ENCODE assay signal across 8 cellular contexts in genomic region chr19:3627351-3627723, GRCh38. TPM values are rescaled to one million over a fixed set of nuclear protein-coding genes. Genes with fewer than 3 reads are reported as not detected.
DNase-seq lines count a peak whose midpoint lies in the region; ATAC-seq, FAIRE-seq and TF ChIP-seq lines count a peak whose summit lies in the region.

No MANE protein-coding gene starts in this region.

- H3K4me3 ChIP-seq in A549 (0 out of 3 replicates have a peak overlapping the region, but pooled peaks have one; percentile 19), IMR-90 (ENCODE audit: insufficient read depth, low read depth, low read length) (peak overlapping the region; percentile 19; the same call in 1 of the 2 replicates), brain microvascular endothelial cell (ENCODE audit: low read depth, low read length) (peak overlapping the region; percentile 15)

- H3K4ac ChIP-seq in IMR-90 (ENCODE audit: low read depth, low read length): peak overlapping the region; percentile 22; the same call in 1 of the 2 replicates

- H3K56ac ChIP-seq in IMR-90 (ENCODE audit: extremely low read depth, insufficient read depth, low read length): no peak overlapping the region

- H3K36me3 Mint-ChIP-seq in natural killer cell: no peaks in the 10 kb centered on the region

- H3K9me1 ChIP-seq in IMR-90 (ENCODE audit: insufficient read depth, low read length): peaks cover 3% of the 10 kb centered on the region; the same call in 1 of the 2 replicates

- H3K9me3 ChIP-seq in A549 (no peaks in the 10 kb centered on the region), IMR-90 (ENCODE audit: control insufficient read depth, insufficient read depth, low read length) (no peaks in the 10 kb centered on the region)

- ATAC-seq in A549 (no peak), IMR-90 (ENCODE audit: low read depth) (no peak), natural killer cell (no peak), GM18873 (IDR thresholded peaks at IDR 0.05; ENCODE audit: low FRiP score, unreplicated experiment) (no peak), left lobe of liver (no peak)

- H2BK15ac ChIP-seq in IMR-90 (ENCODE audit: low read depth, low read length): no peak overlapping the region

- peak overlapping the region; percentile 35; the same call in 1 of the 2 replicates for H2AK5ac ChIP-seq in IMR-90 (ENCODE audit: low read depth, low read length)

- H3K4me1 Mint-ChIP-seq in natural killer cell: peaks cover 17 to 29% of the 10 kb centered on the region in 2 donors

- no peak overlapping the region for H3K9ac ChIP-seq in IMR-90 (ENCODE audit: low read depth, low read length)

- no peaks in the 10 kb centered on the region for H3K27me3 ChIP-seq in IMR-90 (ENCODE audit: control insufficient read depth, insufficient read depth, low read length)
- no peaks in the 10 kb centered on the region for H3K27me3 ChIP-seq in brain microvascular endothelial cell (replicated peaks)

- TF ChIP-seq POLR2A in A549 (IDR thresholded peaks at IDR 0.05; ENCODE audit: low read length) (no peak), IMR-90 (IDR thresholded peaks at IDR 0.05; ENCODE audit: low read depth, low read length) (no peak)

- H3K27ac Mint-ChIP-seq in natural killer cell: peak overlapping the region; percentile 96 to 99

- H3K4me2 ChIP-seq in A549 (peak overlapping the region; percentile 97), IMR-90 (ENCODE audit: low read depth, low read length) (peak overlapping the region; percentile 84)

- POLR2A ChIA-PET in A549 (lab: Yijun Ruan, JAX): no interaction called here
- POLR2A ChIA-PET in IMR-90 (lab: Charles Lee; ENCODE audit: unreplicated experiment): no interaction called here

- no peak for FAIRE-seq in A549 (lab: Jason Lieb, UNC)

- H3K4me3 Mint-ChIP-seq in natural killer cell: no peak overlapping the region

- no peak for TF ChIP-seq RAD21 in A549 (conservative IDR thresholded peaks at IDR 0.05 in 1 of 2, IDR thresholded peaks at IDR 0.05 in 1 of 2)
- no peak for TF ChIP-seq RAD21 in IMR-90 (IDR thresholded peaks at IDR 0.05; ENCODE audit: low read length)

- no peaks in the 10 kb centered on the region for H3K9me3 Mint-ChIP-seq in natural killer cell

- peaks cover 21% of the 10 kb centered on the region for H3K36me3 ChIP-seq in IMR-90 (ENCODE audit: control insufficient read depth, insufficient read depth, low read length)
- peaks cover 11% of the 10 kb centered on the region for H3K36me3 ChIP-seq in brain microvascular endothelial cell (replicated peaks)

- H2BK120ac ChIP-seq in IMR-90 (ENCODE audit: low read depth, low read length): no peak overlapping the region

- no peaks in the 10 kb centered on the region for H3K27me3 Mint-ChIP-seq in natural killer cell (ENCODE audit: low read depth in 2 of 2)

- no peak for TF ChIP-seq EP300 in A549 (IDR thresholded peaks at IDR 0.05)

- peaks cover 19% of the 10 kb centered on the region for H4K20me1 ChIP-seq in IMR-90 (ENCODE audit: insufficient read depth, low read length)

- no peak overlapping the region for H3K14ac ChIP-seq in IMR-90 (replicated peaks; ENCODE audit: low read depth, low read length)

- H3K23ac ChIP-seq in IMR-90 (ENCODE audit: low read depth, low read length): no peak overlapping the region

- peak overlapping the region; percentile 30; the same call in 1 of the 2 replicates for H4K5ac ChIP-seq in IMR-90 (ENCODE audit: low read depth, low read length)

- intact Hi-C loops in IMR-90 (cut with micrococcal nuclease): loop anchor here (5.0 kb wide), 1 partner anchor 120 kb away; the partner anchor contains the start of gene FZR1
- intact Hi-C loops in natural killer cell (cut with micrococcal nuclease): loop anchor here (2.0 kb wide), 1 partner anchor 55 kb away; the partner anchor contains the start of gene HMG20B

- H3K79me1 ChIP-seq in IMR-90 (ENCODE audit: low read depth in 1 of 2, low read length in 2 of 2): peaks cover 11 to 34% of the 10 kb centered on the region in 2 experiments; a peak in 3 of 4 replicates

- H2BK20ac ChIP-seq in IMR-90 (ENCODE audit: low read depth, low read length): no peak overlapping the region

- BruUV-seq in IMR-90 (replicated peaks; lab: Mats Ljungman, UMichigan): no TSS peak

- H3K27ac ChIP-seq in A549 (peak overlapping the region; percentile 36 to 65; a peak in 3 of 6 replicates), IMR-90 (ENCODE audit: insufficient read depth, low read length) (no peak overlapping the region), brain microvascular endothelial cell (no peak overlapping the region)

- peaks cover 10% of the 10 kb centered on the region; the same call in 2 of the 3 replicates for H3K4me1 ChIP-seq in A549
- peaks cover 6% of the 10 kb centered on the region; the same call in 1 of the 2 replicates for H3K4me1 ChIP-seq in IMR-90 (ENCODE audit: control insufficient read depth, insufficient read depth, low read length)

- H2AK9ac ChIP-seq in IMR-90 (replicated peaks; ENCODE audit: low read depth, low read length, poor library complexity): peak overlapping the region; percentile 100

- TF ChIP-seq CTCF in A549 (IDR thresholded peaks at IDR 0.05): no peak
- no peak for TF ChIP-seq CTCF in IMR-90 (conservative IDR thresholded peaks at IDR 0.05; ENCODE audit: low read depth, low read length)
- no peak for TF ChIP-seq CTCF in brain microvascular endothelial cell (IDR thresholded peaks at IDR 0.05; ENCODE audit: low read depth, low read length, missing control alignments)
- TF ChIP-seq CTCF in natural killer cell (IDR thresholded peaks at IDR 0.05): no peak

- WGBS in A549 (ENCODE audit: missing lambda C conversion rate): 65% methylated on average over 7 of the region's 7 CpGs
- WGBS in IMR-90 (ENCODE audit: extremely low coverage in 2 of 2, insufficient read length in 1 of 2), 2 experiments: no CpG with 5 or more reads among the region's 7 CpGs

- dilution Hi-C loops in IMR-90 (cut with HindIII; ENCODE audit: low sequenced_read_pairs, unreplicated experiment): no loop called here

- H3K18ac ChIP-seq in IMR-90 (ENCODE audit: low read depth, low read length): no peak overlapping the region

- in situ Hi-C loops in IMR-90 (cut with MboI; ENCODE audit: low sequenced_read_pairs): no loop called here
- in situ Hi-C loops in brain microvascular endothelial cell (cut with HindIII; ENCODE audit: low pct_ligation_motif_present, low sequenced_read_pairs): no loop called here

- H2AFZ ChIP-seq in IMR-90 (replicated peaks; ENCODE audit: low read length, poor library complexity): peak overlapping the region; percentile 99

- CTCF ChIA-PET in A549 (lab: Yijun Ruan, JAX): interaction anchor here (0.7 to 3.4 kb wide), 4 partner anchors 9 to 316 kb away, joined by 3 to 8 read pairs (median 4); no protein-coding TSS in a partner anchor
- CTCF ChIA-PET in IMR-90 (lab: Yijun Ruan, JAX): no interaction called here

- H4K8ac ChIP-seq in IMR-90 (ENCODE audit: low read depth in 2 of 2, low read length in 2 of 2): peak overlapping the region; percentile 63 to 79

- no peak overlapping the region for H2BK5ac ChIP-seq in IMR-90 (ENCODE audit: low read depth, low read length, poor library complexity, severe bottlenecking)

- no peak overlapping the region for H4K91ac ChIP-seq in IMR-90 (ENCODE audit: insufficient read depth, low read depth, low read length)

- DNase-seq in A549 (ENCODE audit: low read depth in 1 of 2, low spot score in 1 of 2) (no peak), IMR-90 (no peak), brain microvascular endothelial cell (no peak), natural killer cell (no peak), medulla oblongata (ENCODE audit: extremely low spot score) (no peak), T1000 (lab: John Stamatoyannopoulos, UW) (no peak), left lobe of liver (ENCODE audit: low spot score) (no peak)

RNA-seq across cellular contexts. Expression of gene CACTIN, which starts 0.7 kb away (rescaled TPM):
- polyA plus RNA-seq in A549 (2011; rRNA removed) (6.4 and 8.3 TPM in 2 replicates), A549 (2017; fragmentation: RNase III; extraction: RNeasy Plus Mini Kit Qiagen cat#74134 plus additional on column Dnase treatment) (14.6 to 15.3 TPM (median 14.9 TPM) in 3 replicates), IMR-90 (2012; rRNA removed) (19.5 and 25.1 TPM in 2 replicates)
- 21.6 and 28.8 TPM in 2 replicates for polyA plus RNA-seq in A549 (2012; cell fraction: cytosol; rRNA removed)
- 44.9 and 67.0 TPM in 2 replicates for polyA plus RNA-seq in A549 (2012; cell fraction: nucleus; rRNA removed)
- polyA minus RNA-seq in A549 (2011; rRNA and poly(A)+ RNA removed): 5.4 and 8.2 TPM in 2 replicates
- total RNA-seq in IMR-90 (2012; rRNA removed) (10.8 and 12.8 TPM in 2 replicates), natural killer cell (10 to 100 TPM; 33.6 to 42.2 (median 40.8) TPM), left lobe of liver (12.5 TPM)
- 16.4 and 29.5 TPM in 2 replicates for polyA plus RNA-seq in IMR-90 (2012; cell fraction: cytosol; rRNA removed)
- polyA plus RNA-seq in IMR-90 (2012; cell fraction: nucleus; rRNA removed; ENCODE audit: low replicate concordance): 48.6 and 103 TPM in 2 replicates

RNA-seq across cellular contexts. Expression of gene TBXA2R, which starts 20.7 kb away (rescaled TPM):
- polyA plus RNA-seq in A549 (2011; rRNA removed) (0.13 and 0.26 TPM in 2 replicates), A549 (2017; fragmentation: RNase III; extraction: RNeasy Plus Mini Kit Qiagen cat#74134 plus additional on column Dnase treatment) (0.49 to 0.62 TPM (median 0.49 TPM) in 3 replicates), IMR-90 (2012; rRNA removed) (2.3 and 3.6 TPM in 2 replicates)
- 0.59 and 1.00 TPM in 2 replicates for polyA plus RNA-seq in A549 (2012; cell fraction: cytosol; rRNA removed)
- 0.91 and 1.0 TPM in 2 replicates for polyA plus RNA-seq in A549 (2012; cell fraction: nucleus; rRNA removed)
- 0.10 and 0.12 TPM in 2 replicates for polyA minus RNA-seq in A549 (2011; rRNA and poly(A)+ RNA removed)
- total RNA-seq in IMR-90 (2012; rRNA removed) (0.28 and 0.36 TPM in 2 replicates), natural killer cell (1 to 10 TPM; 1.4 to 2.1 (median 2.1) TPM), left lobe of liver (4.4 TPM)
- 2.4 and 4.4 TPM in 2 replicates for polyA plus RNA-seq in IMR-90 (2012; cell fraction: cytosol; rRNA removed)
- 1.2 and 4.5 TPM in 2 replicates for polyA plus RNA-seq in IMR-90 (2012; cell fraction: nucleus; rRNA removed; ENCODE audit: low replicate concordance)

RNA-seq across cellular contexts. Expression of gene GIPC3, which starts 42.1 kb away (rescaled TPM):
- polyA plus RNA-seq in A549 (2011; rRNA removed): 0.05 and 0.20 TPM in 2 replicates
- 0.08 and 0.14 TPM in 2 replicates for polyA plus RNA-seq in A549 (2012; cell fraction: cytosol; rRNA removed)
- polyA plus RNA-seq in A549 (2012; cell fraction: nucleus; rRNA removed): 0.15 and 0.16 TPM in 2 replicates
- polyA plus RNA-seq in A549 (2017; fragmentation: RNase III; extraction: RNeasy Plus Mini Kit Qiagen cat#74134 plus additional on column Dnase treatment): 0.07 to 0.15 TPM (median 0.12 TPM) in 3 replicates
- polyA minus RNA-seq in A549 (2011; rRNA and poly(A)+ RNA removed): 0.15 and 0.41 TPM in 2 replicates
- total RNA-seq in IMR-90 (2012; rRNA removed): under 0.01 TPM in 2 replicates
- 0.36 and 0.42 TPM in 2 replicates for polyA plus RNA-seq in IMR-90 (2012; rRNA removed)
- 0.15 and 0.29 TPM in 2 replicates for polyA plus RNA-seq in IMR-90 (2012; cell fraction: cytosol; rRNA removed)
- polyA plus RNA-seq in IMR-90 (2012; cell fraction: nucleus; rRNA removed; ENCODE audit: low replicate concordance): 2.3 and 2.5 TPM in 2 replicates
- total RNA-seq in natural killer cell: under 1 TPM; 0.28 to 0.66 (median 0.56) TPM
- 0.75 TPM for total RNA-seq in left lobe of liver

RNA-seq across cellular contexts. Expression of gene HMG20B, which starts 54.6 kb away (rescaled TPM):
- polyA plus RNA-seq in A549 (2011; rRNA removed) (19.6 and 24.2 TPM in 2 replicates), A549 (2017; fragmentation: RNase III; extraction: RNeasy Plus Mini Kit Qiagen cat#74134 plus additional on column Dnase treatment) (40.0 to 47.1 TPM (median 46.6 TPM) in 3 replicates), IMR-90 (2012; rRNA removed) (63.8 and 76.9 TPM in 2 replicates)
- polyA plus RNA-seq in A549 (2012; cell fraction: cytosol; rRNA removed): 46.4 and 58.3 TPM in 2 replicates
- 120 and 131 TPM in 2 replicates for polyA plus RNA-seq in A549 (2012; cell fraction: nucleus; rRNA removed)
- 6.6 and 8.4 TPM in 2 replicates for polyA minus RNA-seq in A549 (2011; rRNA and poly(A)+ RNA removed)
- total RNA-seq in IMR-90 (2012; rRNA removed) (57.5 and 59.4 TPM in 2 replicates), natural killer cell (10 to 100 TPM; 45.8 to 57.5 (median 52.1) TPM), left lobe of liver (44.2 TPM)
- polyA plus RNA-seq in IMR-90 (2012; cell fraction: cytosol; rRNA removed): 51.1 and 68.0 TPM in 2 replicates
- 196 and 342 TPM in 2 replicates for polyA plus RNA-seq in IMR-90 (2012; cell fraction: nucleus; rRNA removed; ENCODE audit: low replicate concordance)

Comparison
In these comparisons a context has a peak if more than half of its experiments do, and no peak if none do; other contexts are left out.
1. H3K27ac ChIP-seq: peak in A549 (2 of 2); none in IMR-90 (single experiment) and brain microvascular endothelial cell (single experiment).
2. Peak in every context shown above with its lines, with median percentiles within 50 percentile points of each other: H3K4me3 ChIP-seq.